In genomic region chr10:124691448-124692435, GRCh38 we compare ENCODE assay signal across 14 cellular contexts. TPM values are rescaled to one million over a fixed set of nuclear protein-coding genes. Genes with fewer than 3 reads are reported as not detected.
DNase-seq lines count a peak whose midpoint lies in the region; ATAC-seq, FAIRE-seq and TF ChIP-seq lines count a peak whose summit lies in the region.
"Had no signal": no experiment of that assay in that cellular context is flagged by ENCODE, and none has a peak within 500 bp of the region (broad histone marks: within the 10 kb centered on the region; RNA-seq: fewer than 3 reads in every experiment).

No MANE protein-coding gene starts in this region.

- WGBS in heart left ventricle, 4 donors = 65 to 72% (median 68%) methylated on average over 17 of the region's 17 CpGs
- WGBS in tibial nerve, 2 donors = 70 to 77% methylated on average over 17 of the region's 17 CpGs

- H3K4me1 ChIP-seq in heart left ventricle = peaks cover 0 to 99% (median 62%) of the 10 kb centered on the region in 12 donors
- H3K4me1 ChIP-seq in tibial nerve = peaks cover 0 to 77% (median 44%) of the 10 kb centered on the region in 4 donors
- H3K4me1 ChIP-seq: breast epithelium had no signal

- no peaks in the 10 kb centered on the region for H3K9me3 ChIP-seq in heart left ventricle
- H3K9me3 ChIP-seq in tibial nerve = no peaks in the 10 kb centered on the region
- H3K9me3 ChIP-seq: breast epithelium, gastroesophageal sphincter had no signal

- no peak for FAIRE-seq in frontal cortex (lab: Jason Lieb, UNC)
- FAIRE-seq: endometrium had no signal

- no peak for TF ChIP-seq EP300 in tibial nerve (IDR thresholded peaks at IDR 0.05)

- H3K27me3 ChIP-seq in heart left ventricle (no peaks in the 10 kb centered on the region), tibial nerve (no peaks in the 10 kb centered on the region)
- H3K27me3 ChIP-seq: breast epithelium, gastroesophageal sphincter had no signal

- peaks cover 9 to 15% of the 10 kb centered on the region in 2 donors for H3K36me3 Mint-ChIP-seq in naive B cell

- no peaks in the 10 kb centered on the region for H3K27me3 Mint-ChIP-seq in naive B cell

- peaks cover 52 to 78% (median 71%) of the 10 kb centered on the region in 3 donors for H3K4me1 Mint-ChIP-seq in naive B cell

- peak overlapping the region; percentile 73 to 95 (median 82) for H3K27ac Mint-ChIP-seq in naive B cell
- H3K27ac Mint-ChIP-seq: activated naive CD4-positive, alpha-beta T cell treated with anti-CD3 and anti-CD28 coated beads for 36 hours had no signal

- TF ChIP-seq CTCF in heart left ventricle (IDR thresholded peaks at IDR 0.05) (no peak), tibial nerve (IDR thresholded peaks at IDR 0.05) (no peak)

- H3K4me3 ChIP-seq in heart left ventricle (no peak overlapping the region), tibial nerve (no peak overlapping the region)
- H3K4me3 ChIP-seq: breast epithelium, gastroesophageal sphincter had no signal

- TF ChIP-seq POLR2A in heart left ventricle (IDR thresholded peaks at IDR 0.05) (no peak), tibial nerve (IDR thresholded peaks at IDR 0.05) (no peak)

- H3K9me3 Mint-ChIP-seq in naive B cell = no peaks in the 10 kb centered on the region
- H3K9me3 Mint-ChIP-seq: activated naive CD4-positive, alpha-beta T cell treated with anti-CD3 and anti-CD28 coated beads for 36 hours had no signal

- no peak overlapping the region for H3K4me3 Mint-ChIP-seq in naive B cell
- H3K4me3 Mint-ChIP-seq: activated naive CD4-positive, alpha-beta T cell treated with anti-CD3 and anti-CD28 coated beads for 36 hours had no signal

- DNase-seq in heart left ventricle (peak in 2 of 5 donors; percentile 50 to 51), Right ventricle myocardium superior (no peak), naive B cell (no peak), tibial nerve (ENCODE audit: low spot score in 2 of 2) (no peak), frontal cortex (ENCODE audit: low spot score in 2 of 2) (no peak)
- DNase-seq in activated CD8-positive, alpha-beta memory T cell treated with anti-CD3 and anti-CD28 coated beads, Interleukin-2, amount 50 U/mL, for 48 hours = no peak
- DNase-seq: activated naive CD4-positive, alpha-beta T cell treated with anti-CD3 and anti-CD28 coated beads for 36 hours; SIG-M5 had no signal

- intact Hi-C loops in heart left ventricle (cut with DNase I) = no loop called here
- intact Hi-C loops in Right ventricle myocardium superior (cut with DNase I) = no loop called here

- ATAC-seq in heart left ventricle (peak; percentile 33 to 40 (median 38)), Right ventricle myocardium superior (ENCODE audit: poor library complexity) (no peak), naive B cell (ENCODE audit: low read depth in 2 of 2) (no peak), GM21390 (IDR thresholded peaks at IDR 0.05; ENCODE audit: unreplicated experiment) (no peak)
- ATAC-seq: gastroesophageal sphincter, HCT116 had no signal

- H3K36me3 ChIP-seq in heart left ventricle (peaks cover 0 to 40% (median 16%) of the 10 kb centered on the region in 9 donors), tibial nerve (peaks cover 0 to 40% (median 0%) of the 10 kb centered on the region in 3 donors)
- H3K36me3 ChIP-seq: breast epithelium had no signal

- H3K27ac ChIP-seq in heart left ventricle (peak overlapping the region in 9 of 12 donors; percentile 13 to 79 (median 44)), angular gyrus (ENCODE audit: low read depth, low read length) (peak overlapping the region; percentile 53), tibial nerve (peak overlapping the region; percentile 13 to 98 (median 66))
- H3K27ac ChIP-seq: breast epithelium, gastroesophageal sphincter had no signal

RNA-seq across cellular contexts. Expression of gene FAM53B, which starts 52.4 kb away (rescaled TPM):
- 10 to 100 TPM; 30.2 to 57.7 (median 36.3) TPM for total RNA-seq in heart left ventricle
- polyA plus RNA-seq in heart left ventricle = 10 to 100 TPM; 23.7 to 25.6 TPM
- 38.1 TPM for total RNA-seq in Right ventricle myocardium superior
- polyA plus RNA-seq in naive B cell (ENCODE audit: low read depth in 6 of 6) = 100 to 1,000 TPM in 1 of 6 donors, 10 to 100 TPM in 5; 19.6 to 141 (median 31.5) TPM
- 10 to 100 TPM; 60.8 to 84.8 (median 78.8) TPM for total RNA-seq in tibial nerve
- total RNA-seq in frontal cortex = 23.2 TPM

Comparison
In these comparisons a context has a peak if more than half of its experiments do, and no peak if none do; other contexts are left out.
1. ATAC-seq: peak in heart left ventricle (4 of 4); none in Right ventricle myocardium superior (single experiment), naive B cell (0 of 2) and GM21390 (single experiment).
2. Peak in every context shown above with its lines, with median percentiles within 50 percentile points of each other: H3K27ac ChIP-seq.